ENCODE assay signal across 17 cellular contexts in genomic region chr12:74105434-74105833, GRCh38.
DNase-seq lines count a peak whose midpoint lies in the region; FAIRE-seq and TF ChIP-seq lines count a peak whose summit lies in the region.
"Had no signal": no experiment of that assay in that cellular context is flagged by ENCODE, and none has a peak within 500 bp of the region (broad histone marks: within the 10 kb centered on the region; RNA-seq: fewer than 3 reads in every experiment).

No MANE protein-coding gene starts in this region.

- H3K4me1 ChIP-seq in smooth muscle cell (ENCODE audit: low read depth), result no peaks in the 10 kb centered on the region
- H3K4me1 ChIP-seq: BLaER1 had no signal

- H3K9me3 ChIP-seq in smooth muscle cell (replicated peaks; ENCODE audit: low read depth), result no peaks in the 10 kb centered on the region
- H3K9me3 ChIP-seq: BLaER1 had no signal

- no peak overlapping the region for H3K9ac ChIP-seq in smooth muscle cell (ENCODE audit: low read depth)
- H3K9ac ChIP-seq: BLaER1 had no signal

- H3K36me3 ChIP-seq in bronchial epithelial cell (ENCODE audit: control insufficient read depth, insufficient read depth, low read length), result no peaks in the 10 kb centered on the region
- no peaks in the 10 kb centered on the region for H3K36me3 ChIP-seq in smooth muscle cell (ENCODE audit: low read depth)
- H3K36me3 ChIP-seq in H7 (replicated peaks; ENCODE audit: control insufficient read depth, insufficient read depth, low read length), result no peaks in the 10 kb centered on the region
- H3K36me3 ChIP-seq: BLaER1 had no signal

- DNase-seq in GM13977 (ENCODE audit: low spot score) (peak; percentile 2), M059J (ENCODE audit: low read depth) (peak; percentile 41), bronchial epithelial cell (ENCODE audit: low read depth) (peak; percentile 82), smooth muscle cell (lab: John Stamatoyannopoulos, UW; ENCODE audit: unreplicated experiment) (no peak), H7 (no peak), SIG-M5 (lab: John Stamatoyannopoulos, UW) (no peak)
- no peak for DNase-seq in activated CD4-positive, alpha-beta T cell treated with anti-CD3 and anti-CD28 coated beads for 1 hour
- DNase-seq: CD8-positive, alpha-beta memory T cell; DMS 273 treated with DMSO at 0.1 percent for 48 hours; HCEC 1CT; NCI-H1048; NCI-H1694; NCI-H2107; NCI-H774; SHP77 had no signal

- H4K20me1 ChIP-seq in smooth muscle cell (ENCODE audit: low read depth), result no peaks in the 10 kb centered on the region
- H4K20me1 ChIP-seq: BLaER1 had no signal

- FAIRE-seq in bronchial epithelial cell (lab: Jason Lieb, UNC), result no peak
- FAIRE-seq: GM18507 had no signal

- H3K79me2 ChIP-seq in smooth muscle cell (ENCODE audit: low read depth), result no peaks in the 10 kb centered on the region

- H3K4me2 ChIP-seq in smooth muscle cell, result peak overlapping the region; percentile 35
- H3K4me2 ChIP-seq: BLaER1 had no signal

- no peak overlapping the region for H2AFZ ChIP-seq in smooth muscle cell (ENCODE audit: low read depth)

- TF ChIP-seq CTCF in GM13977 (IDR thresholded peaks at IDR 0.05; ENCODE audit: extremely low read depth, insufficient read depth, missing control alignments) (no peak), bronchial epithelial cell (IDR thresholded peaks at IDR 0.05; ENCODE audit: insufficient read depth, low read length, severe bottlenecking) (no peak), smooth muscle cell (IDR thresholded peaks at IDR 0.05; ENCODE audit: borderline replicate concordance, insufficient read depth, poor library complexity, severe bottlenecking) (no peak)

- H3K4me3 ChIP-seq in bronchial epithelial cell (ENCODE audit: low read depth, low read length), result no peak overlapping the region
- no peak overlapping the region for H3K4me3 ChIP-seq in smooth muscle cell
- no peak overlapping the region for H3K4me3 ChIP-seq in H7 (ENCODE audit: insufficient read depth, low read depth, low read length)
- H3K4me3 ChIP-seq: BLaER1 had no signal

- H3K27me3 ChIP-seq in bronchial epithelial cell (ENCODE audit: control insufficient read depth, insufficient read depth, low read length) (no peaks in the 10 kb centered on the region), smooth muscle cell (ENCODE audit: low read depth) (no peaks in the 10 kb centered on the region), H7 (ENCODE audit: control insufficient read depth, insufficient read depth, low read length) (no peaks in the 10 kb centered on the region)
- H3K27me3 ChIP-seq: BLaER1 had no signal

- WGBS in smooth muscle cell (ENCODE audit: low lambda C conversion rate), result 39% methylated on average over 2 of the region's 2 CpGs

- peak overlapping the region; percentile 25 for H3K27ac ChIP-seq in smooth muscle cell (ENCODE audit: low read depth)
- H3K27ac ChIP-seq: BLaER1 had no signal

- H3F3A ChIP-seq in smooth muscle cell (ENCODE audit: low read depth), result no peaks in the 10 kb centered on the region

- in situ Hi-C loops in GM13977 (cut with MboI; ENCODE audit: low pct_unique_long_range_greater_than_20kb, low sequenced_read_pairs, unreplicated experiment), result no loop called here

Comparison
In these comparisons a context has a peak if more than half of its experiments do, and no peak if none do; other contexts are left out.
1. DNase-seq: peak in GM13977 (single experiment), M059J (single experiment) and bronchial epithelial cell (single experiment); none in smooth muscle cell (single experiment), H7 (single experiment), activated CD4-positive, alpha-beta T cell treated with anti-CD3 and anti-CD28 coated beads for 1 hour (single experiment) and SIG-M5 (single experiment).